Comparison of ENCODE assay signal across 1 cellular context in genomic region chr9:5627686-5628085, GRCh38.
TF ChIP-seq lines count a peak whose summit lies in the region.

No MANE protein-coding gene starts in this region.

TF ChIP-seq in HEK293T, 16 proteins besides CTCF, POLR2A, EP300 and RAD21:
- peak; percentile 57; the same call in 1 of the 2 replicates for TF ChIP-seq ZNF384 (IDR thresholded peaks at IDR 0.05)
